ENCODE assay signal across 1 cellular context in the genomic region with DNA sequence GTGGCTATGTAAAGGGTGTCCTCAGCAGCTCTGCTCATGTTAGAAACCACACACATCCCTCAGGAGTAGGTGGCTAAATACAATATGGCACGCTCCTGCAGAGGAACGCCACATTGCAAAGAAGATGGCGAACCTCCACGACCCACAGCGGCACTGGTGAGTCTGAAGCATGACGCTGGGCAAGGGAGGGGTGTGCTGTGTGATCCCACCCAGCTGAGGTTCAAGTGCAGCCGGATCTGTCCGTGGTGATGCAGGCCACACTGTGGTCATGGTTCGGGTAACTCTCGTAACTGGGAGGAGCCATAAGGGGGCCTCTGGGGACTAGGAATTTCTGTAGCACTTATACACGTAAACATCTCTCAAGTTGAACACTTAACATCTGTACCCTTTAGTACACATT.
TF ChIP-seq lines count a peak whose summit lies in the region.

No MANE protein-coding gene starts in this region.

TF ChIP-seq in HepG2, 621 proteins besides CTCF, POLR2A, EP300 and RAD21:
- no peak for TF ChIP-seq SP140L (CRISPR knock-in tag; IDR thresholded peaks at IDR 0.05; ENCODE audit: borderline replicate concordance)
- no peak for TF ChIP-seq ZNF350 (CRISPR knock-in tag; IDR thresholded peaks at IDR 0.05; ENCODE audit: borderline replicate concordance, low read depth)
- TF ChIP-seq AGO2 (optimal IDR thresholded peaks at IDR 0.05; ENCODE audit: low read depth, low read length), result no peak
- TF ChIP-seq SCMH1 (CRISPR knock-in tag; IDR thresholded peaks at IDR 0.05; ENCODE audit: borderline replicate concordance), result no peak
- TF ChIP-seq ZNF749 (CRISPR knock-in tag; IDR thresholded peaks at IDR 0.05; ENCODE audit: borderline replicate concordance), result no peak
- no peak for TF ChIP-seq IRX3 (CRISPR knock-in tag; IDR thresholded peaks at IDR 0.05; ENCODE audit: borderline replicate concordance, low read depth)
- no peak for TF ChIP-seq GATAD1 (CRISPR knock-in tag; IDR thresholded peaks at IDR 0.05)
- TF ChIP-seq ZNF432 (CRISPR knock-in tag; IDR thresholded peaks at IDR 0.05; ENCODE audit: borderline replicate concordance), result no peak
- TF ChIP-seq ZNF747 (CRISPR knock-in tag; IDR thresholded peaks at IDR 0.05; ENCODE audit: borderline replicate concordance), result no peak
- no peak for TF ChIP-seq REPIN1 (CRISPR knock-in tag; IDR thresholded peaks at IDR 0.05; ENCODE audit: borderline replicate concordance, low read depth)
- TF ChIP-seq NCOR1 (IDR thresholded peaks at IDR 0.05; ENCODE audit: borderline replicate concordance, low read length), result no peak
- TF ChIP-seq WIZ (CRISPR knock-in tag; IDR thresholded peaks at IDR 0.05), result no peak
- TF ChIP-seq TCF7L2 (IDR thresholded peaks at IDR 0.05; ENCODE audit: low read depth, low read length), result no peak
TF ChIP-seq in HepG2: peak in this region for 0.
